ENCODE assay signal across 8 cellular contexts in the genomic region with DNA sequence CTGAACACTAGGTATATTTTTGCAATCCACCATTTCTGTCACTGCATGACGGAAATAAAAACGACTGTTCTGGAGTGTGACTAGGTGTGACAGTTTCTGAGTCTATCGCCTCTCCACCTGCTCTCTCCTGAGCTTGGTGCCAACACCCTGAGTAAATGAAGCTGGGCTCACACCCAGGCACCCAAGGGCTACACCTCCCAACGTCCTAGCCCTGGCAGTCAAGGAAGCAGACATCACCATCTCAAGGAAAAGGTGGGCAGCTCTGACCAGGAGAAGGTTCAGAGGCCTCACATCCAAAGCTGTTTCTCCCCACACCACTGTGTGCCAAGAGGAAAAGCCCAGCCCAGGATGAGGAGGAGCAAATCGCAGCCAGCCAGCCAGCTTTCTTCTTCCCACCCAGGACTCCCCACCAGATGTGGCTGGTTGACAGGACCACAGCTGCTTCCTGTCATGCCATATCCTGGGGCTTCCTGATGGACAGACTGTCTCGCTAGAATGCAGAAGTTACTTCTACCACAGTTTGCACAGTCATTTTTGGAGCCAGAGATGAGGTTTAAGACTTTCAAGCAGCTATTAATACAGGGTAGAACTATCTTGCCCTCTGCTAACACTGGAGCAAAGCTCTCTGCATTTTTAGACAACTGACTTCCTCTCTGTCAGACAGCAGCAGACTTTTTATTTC. TPM values are rescaled to one million over a fixed set of nuclear protein-coding genes. Genes with fewer than 3 reads are reported as not detected.
A peak's percentile ranks its signal among the peaks of the same experiment; 100 is the strongest.
DNase-seq lines count a peak whose midpoint lies in the region; ATAC-seq and TF ChIP-seq lines count a peak whose summit lies in the region.

No MANE protein-coding gene starts in this region.

- H3K27me3 ChIP-seq in colonic mucosa (no peaks in the 10 kb centered on the region), mucosa of rectum (ENCODE audit: control insufficient read depth in 2 of 2, insufficient read depth in 2 of 2, low read length in 2 of 2) (no peaks in the 10 kb centered on the region), SJCRH30 (no peaks in the 10 kb centered on the region)

- DNase-seq in OCI-M1 (lab: John Stamatoyannopoulos, UW) (peak; percentile 94), colonic mucosa (peak; percentile 83), SJCRH30 (no peak), A172 (ENCODE audit: low spot score) (no peak), NCI-H2227 treated with DMSO at 0.1 percent for 48 hours (lab: John Stamatoyannopoulos, UW) (no peak)

- ATAC-seq in GM18505 (IDR thresholded peaks at IDR 0.05; ENCODE audit: unreplicated experiment) (peak; percentile 37), HG02588 (IDR thresholded peaks at IDR 0.05; ENCODE audit: unreplicated experiment) (peak; percentile 38)

- H3K9me3 ChIP-seq in colonic mucosa: no peaks in the 10 kb centered on the region
- no peaks in the 10 kb centered on the region for H3K9me3 ChIP-seq in mucosa of rectum (ENCODE audit: control insufficient read depth in 2 of 2, low read length in 2 of 2)
- no peaks in the 10 kb centered on the region for H3K9me3 ChIP-seq in SJCRH30 (replicated peaks)

- peak overlapping the region in 1 of 2 donors; percentile 83 for H3K9ac ChIP-seq in colonic mucosa (ENCODE audit: low read depth in 2 of 2, low read length in 2 of 2)
- H3K9ac ChIP-seq in mucosa of rectum (ENCODE audit: low read depth in 1 of 2, low read length in 2 of 2): peak overlapping the region; percentile 35 to 75

- H3K27ac ChIP-seq in colonic mucosa (peak overlapping the region; percentile 92), mucosa of rectum (ENCODE audit: low read depth in 2 of 2, low read length in 2 of 2) (peak overlapping the region; percentile 94 to 97), SJCRH30 (no peak overlapping the region)

- H3K4me3 ChIP-seq in colonic mucosa (peak overlapping the region; percentile 3), mucosa of rectum (ENCODE audit: low read length in 2 of 2) (peak overlapping the region; percentile 41 to 43), SJCRH30 (no peak overlapping the region)

- peaks cover 43% of the 10 kb centered on the region for H3K4me1 ChIP-seq in colonic mucosa
- H3K4me1 ChIP-seq in mucosa of rectum (ENCODE audit: control insufficient read depth in 2 of 2, insufficient read depth in 2 of 2, low read length in 2 of 2): peaks cover 64 to 65% of the 10 kb centered on the region in 2 donors
- 0 out of 2 replicates have a peak, but pooled peaks cover 5% of the 10 kb centered on the region for H3K4me1 ChIP-seq in SJCRH30

- TF ChIP-seq POLR2A in GM18505 (IDR thresholded peaks at IDR 0.05; ENCODE audit: borderline replicate concordance, extremely low read depth, insufficient read depth, insufficient read length): peak; percentile 54

- no peaks in the 10 kb centered on the region for H3K36me3 ChIP-seq in colonic mucosa
- H3K36me3 ChIP-seq in mucosa of rectum (ENCODE audit: control insufficient read depth in 2 of 2, insufficient read depth in 2 of 2, low read length in 2 of 2): no peaks in the 10 kb centered on the region
- 0 out of 2 replicates have a peak, but pooled peaks cover 5% of the 10 kb centered on the region for H3K36me3 ChIP-seq in SJCRH30

- intact Hi-C loops in colonic mucosa (cut with DNase I): no loop called here

- TF ChIP-seq CTCF in colonic mucosa (IDR thresholded peaks at IDR 0.05): no peak

RNA-seq across cellular contexts. Expression of a gene that starts 3.3 kb away (rescaled TPM):
- 100 to 1,000 TPM; 152 to 204 TPM for total RNA-seq in colonic mucosa
- total RNA-seq in SJCRH30 (2014; rRNA removed; shearing (Covaris generic)): 25.8 and 29.2 TPM in 2 replicates
- total RNA-seq in A172 (2014; rRNA removed; shearing (Covaris generic)): 36.1 and 39.7 TPM in 2 replicates

RNA-seq across cellular contexts. Expression of a gene that starts 20.0 kb away (rescaled TPM):
- total RNA-seq in colonic mucosa: 10 to 100 TPM; 50.7 to 68.0 TPM
- 24.2 and 25.5 TPM in 2 replicates for total RNA-seq in SJCRH30 (2014; rRNA removed; shearing (Covaris generic))
- total RNA-seq in A172 (2014; rRNA removed; shearing (Covaris generic)): 48.5 and 50.3 TPM in 2 replicates

RNA-seq across cellular contexts. Expression of a gene that starts 26.9 kb away (rescaled TPM):
- total RNA-seq in colonic mucosa: 10 to 100 TPM; 45.6 to 50.7 TPM
- 27.1 and 28.3 TPM in 2 replicates for total RNA-seq in SJCRH30 (2014; rRNA removed; shearing (Covaris generic))
- total RNA-seq in A172 (2014; rRNA removed; shearing (Covaris generic)): 35.9 and 40.1 TPM in 2 replicates

RNA-seq across cellular contexts. Expression of a gene that starts 36.8 kb away (rescaled TPM):
- total RNA-seq in colonic mucosa: 10 to 100 TPM; 44.7 to 54.2 TPM
- 22.6 and 29.3 TPM in 2 replicates for total RNA-seq in SJCRH30 (2014; rRNA removed; shearing (Covaris generic))
- total RNA-seq in A172 (2014; rRNA removed; shearing (Covaris generic)): 26.6 and 28.6 TPM in 2 replicates

RNA-seq across cellular contexts. Expression of a gene that starts 43.4 kb away (rescaled TPM):
- not detected for total RNA-seq in colonic mucosa
- total RNA-seq in SJCRH30 (2014; rRNA removed; shearing (Covaris generic)): not detected in 2 replicates
- total RNA-seq in A172 (2014; rRNA removed; shearing (Covaris generic)): not detected in 2 replicates

Comparison
In these comparisons a context has a peak if more than half of its experiments do, and no peak if none do; other contexts are left out.
1. DNase-seq: peak in OCI-M1 (single experiment) and colonic mucosa (single experiment); none in SJCRH30 (0 of 2), A172 (single experiment) and NCI-H2227 treated with DMSO at 0.1 percent for 48 hours (single experiment).